Comparison of ENCODE assay signal across 8 cellular contexts in genomic region chr9:7536310-7536939, GRCh38.
DNase-seq lines count a peak whose midpoint lies in the region; ATAC-seq and TF ChIP-seq lines count a peak whose summit lies in the region.

No MANE protein-coding gene starts in this region.

- no peak overlapping the region for H3K27ac ChIP-seq in H9 (ENCODE audit: insufficient read length, low read depth, low read length)
- H3K27ac ChIP-seq in SU-DHL-6 (ENCODE audit: low read depth, low read length), result no peak overlapping the region
- H3K27ac ChIP-seq in esophagus squamous epithelium, result no peak overlapping the region

- no peaks in the 10 kb centered on the region; the same call in 1 of the 2 replicates for H3K9me2 ChIP-seq in SU-DHL-6 (replicated peaks; ENCODE audit: insufficient read depth, low read length)

- TF ChIP-seq CTCF in GM10248 (IDR thresholded peaks at IDR 0.05; ENCODE audit: control extremely low read depth, extremely low read depth, low read depth, missing control alignments) (peak; percentile 86), H9 (conservative IDR thresholded peaks at IDR 0.05) (peak; percentile 84), LNCAP (IDR thresholded peaks at IDR 0.05) (peak; percentile 85), SU-DHL-6 (IDR thresholded peaks at IDR 0.05; ENCODE audit: insufficient read depth, low read length, poor library complexity, severe bottlenecking) (peak; percentile 43), esophagus squamous epithelium (IDR thresholded peaks at IDR 0.05) (peak; percentile 25 to 65 (median 44)), nephron (IDR thresholded peaks at IDR 0.05; ENCODE audit: unreplicated experiment in 3 of 3) (peak; percentile 24 to 46 (median 32))

- H4K91ac ChIP-seq in H9 (ENCODE audit: insufficient read length, low read depth, low read length), result no peak overlapping the region

- no peaks in the 10 kb centered on the region for H3K4me1 ChIP-seq in H9 (ENCODE audit: insufficient read depth, low read length)
- no peaks in the 10 kb centered on the region for H3K4me1 ChIP-seq in esophagus squamous epithelium

- no peaks in the 10 kb centered on the region for H3K9me3 ChIP-seq in H9 (ENCODE audit: control insufficient read depth, low read depth, low read length)
- H3K9me3 ChIP-seq in SU-DHL-6 (ENCODE audit: insufficient read depth, low read length), result no peaks in the 10 kb centered on the region
- no peaks in the 10 kb centered on the region for H3K9me3 ChIP-seq in esophagus squamous epithelium

- H3K4ac ChIP-seq in H9 (ENCODE audit: low read depth, low read length), result no peak overlapping the region

- H3K56ac ChIP-seq in H9 (ENCODE audit: insufficient read length, low read depth, low read length), result no peak overlapping the region

- no peaks in the 10 kb centered on the region for H3K27me3 Mint-ChIP-seq in H9 (ENCODE audit: low read depth)
- peaks cover 4% of the 10 kb centered on the region for H3K27me3 Mint-ChIP-seq in nephron (ENCODE audit: low read depth)

- POLR2A ChIA-PET in GM10248 (lab: Yijun Ruan, JAX), result no interaction called here

- H4K8ac ChIP-seq in H9 (replicated peaks; ENCODE audit: insufficient read length, low read depth, low read length), result no peak overlapping the region

- DNase-seq in A172 (ENCODE audit: low spot score), result peak; percentile 26
- peak; percentile 38 for DNase-seq in GM10248 (ENCODE audit: extremely low spot score)
- DNase-seq in H9, result peak; percentile 75
- DNase-seq in esophagus squamous epithelium (lab: John Stamatoyannopoulos, UW), result no peak

- H4K5ac ChIP-seq in H9 (ENCODE audit: insufficient read length, low read depth, low read length), result no peak overlapping the region

- H3K4me2 ChIP-seq in H9 (ENCODE audit: insufficient read depth, insufficient read length, low read length) (no peak overlapping the region), SU-DHL-6 (ENCODE audit: low read depth, low read length, poor library complexity, severe bottlenecking) (no peak overlapping the region)

- H3K4me3 ChIP-seq in SU-DHL-6 (ENCODE audit: insufficient read depth, low read length, poor library complexity, severe bottlenecking), result no peak overlapping the region
- H3K4me3 ChIP-seq in esophagus squamous epithelium, result no peak overlapping the region

- H2BK20ac ChIP-seq in H9 (ENCODE audit: low read depth, low read length, poor library complexity, severe bottlenecking), result no peak overlapping the region

- H4K20me1 ChIP-seq in H9 (ENCODE audit: control insufficient read depth, insufficient read depth, insufficient read length), result no peaks in the 10 kb centered on the region
- no peaks in the 10 kb centered on the region for H4K20me1 ChIP-seq in SU-DHL-6 (ENCODE audit: low read depth, low read length)

- H2BK120ac ChIP-seq in H9 (ENCODE audit: low read depth, low read length, poor library complexity, severe bottlenecking), result no peak overlapping the region

- H2AFZ ChIP-seq in H9 (ENCODE audit: low read length), result no peak overlapping the region
- H2AFZ ChIP-seq in SU-DHL-6 (ENCODE audit: low read depth, low read length, severe bottlenecking), result no peak overlapping the region

- H3K4me3 Mint-ChIP-seq in H9 (no peak overlapping the region), nephron (no peak overlapping the region)

- no peaks in the 10 kb centered on the region for H3K79me2 ChIP-seq in H9 (ENCODE audit: insufficient read depth, low read length)
- no peaks in the 10 kb centered on the region for H3K79me2 ChIP-seq in SU-DHL-6 (ENCODE audit: insufficient read depth, low read length)

- no peak overlapping the region for H2BK12ac ChIP-seq in H9 (ENCODE audit: insufficient read length, low read depth, low read length)

- H3T11ph ChIP-seq in H9 (ENCODE audit: low read length), result no peak overlapping the region

- H3K36me3 ChIP-seq in SU-DHL-6 (ENCODE audit: low read length) (no peaks in the 10 kb centered on the region), esophagus squamous epithelium (no peaks in the 10 kb centered on the region)

- no peak overlapping the region for H2AK5ac ChIP-seq in H9 (ENCODE audit: insufficient read length, low read length)

- TF ChIP-seq POLR2A in esophagus squamous epithelium (IDR thresholded peaks at IDR 0.05), result no peak

- H3K9ac ChIP-seq in H9 (ENCODE audit: extremely low read depth, insufficient read length, low read length) (no peak overlapping the region), SU-DHL-6 (ENCODE audit: low read length) (no peak overlapping the region)

- no peaks in the 10 kb centered on the region for H3F3A ChIP-seq in SU-DHL-6 (ENCODE audit: insufficient read depth)

- H3K9me3 Mint-ChIP-seq in H9, result no peaks in the 10 kb centered on the region
- no peaks in the 10 kb centered on the region for H3K9me3 Mint-ChIP-seq in nephron

- no peak overlapping the region for H3K23ac ChIP-seq in H9 (ENCODE audit: insufficient read length, low read depth, low read length)

- H3K18ac ChIP-seq in H9 (ENCODE audit: insufficient read length, low read depth, low read length), result no peak overlapping the region

- H2BK15ac ChIP-seq in H9 (ENCODE audit: low read depth, low read length), result no peak overlapping the region

- no peak overlapping the region for H2BK5ac ChIP-seq in H9 (ENCODE audit: insufficient read length, low read length)

- intact Hi-C loops in esophagus squamous epithelium (cut with DNase I), result loop anchor here (10.0 kb wide), 1 partner anchor 132 kb away; no protein-coding TSS in a partner anchor

- H3K27me3 ChIP-seq in H9 (ENCODE audit: insufficient read depth, low read length), result no peaks in the 10 kb centered on the region
- H3K27me3 ChIP-seq in SU-DHL-6 (ENCODE audit: low read length), result no peaks in the 10 kb centered on the region; the same call in 1 of the 2 replicates
- no peaks in the 10 kb centered on the region for H3K27me3 ChIP-seq in esophagus squamous epithelium

- ATAC-seq in HG03135 (IDR thresholded peaks at IDR 0.05; ENCODE audit: unreplicated experiment), result no peak

- H3K79me1 ChIP-seq in H9 (ENCODE audit: insufficient read depth, low read depth, low read length, poor library complexity, severe bottlenecking), result no peaks in the 10 kb centered on the region

- H3K4me1 Mint-ChIP-seq in H9, result peaks cover 8 to 10% of the 10 kb centered on the region in 2 experiments
- H3K4me1 Mint-ChIP-seq in nephron, result peaks cover 5% of the 10 kb centered on the region

- no CpG with 5 or more reads among the region's 4 CpGs for WGBS in H9 (ENCODE audit: extremely low coverage, insufficient read length, low lambda C conversion rate)
- WGBS in esophagus squamous epithelium, 2 donors, result 58 to 60% methylated on average over 4 of the region's 4 CpGs

- no peaks in the 10 kb centered on the region for H3K23me2 ChIP-seq in H9 (ENCODE audit: insufficient read length, low read depth, low read length, poor library complexity, severe bottlenecking)

- H3K36me3 Mint-ChIP-seq in H9 (ENCODE audit: insufficient read depth in 1 of 3, low read depth in 3 of 3) (no peaks in the 10 kb centered on the region), nephron (ENCODE audit: low read depth) (no peaks in the 10 kb centered on the region)

- no peak overlapping the region for H3K14ac ChIP-seq in H9 (ENCODE audit: insufficient read depth, low read length)

- CTCF ChIA-PET in GM10248 (lab: Yijun Ruan, JAX), result interaction anchor here (0.8 to 1.0 kb wide), 3 partner anchors 17 to 710 kb away, joined by 4 to 8 read pairs (median 5); no protein-coding TSS in a partner anchor

- H3K27ac Mint-ChIP-seq in H9 (no peak overlapping the region; a peak in 1 of 7 replicates), nephron (no peak overlapping the region)

Comparison
In these comparisons a context has a peak if more than half of its experiments do, and no peak if none do; other contexts are left out.
1. CTCF ChIP-seq: peak in every context shown above with its lines; median percentile 86 in GM10248; 85 in LNCAP; 84 in H9; 44 in esophagus squamous epithelium; 43 in SU-DHL-6; 32 in nephron.